In genomic region chr11:130427581-130428211, GRCh38 we compare ENCODE assay signal across 1 cellular context.
A peak's percentile ranks its signal among the peaks of the same experiment; 100 is the strongest.
TF ChIP-seq lines count a peak whose summit lies in the region.

No MANE protein-coding gene starts in this region.

TF ChIP-seq in HEK293, 187 proteins besides CTCF, POLR2A, EP300 and RAD21 (continued from another document):
- peak; percentile 69 for TF ChIP-seq ZBTB26 (tag by site-specific recombination; optimal IDR thresholded peaks at IDR 0.05)
- peak; percentile 33; the same call in 1 of the 2 replicates for TF ChIP-seq ZXDB (tag by site-specific recombination; IDR thresholded peaks at IDR 0.05)
- peak; percentile 94 for TF ChIP-seq GLIS2 (tag by site-specific recombination; IDR thresholded peaks at IDR 0.05)
- no peak for TF ChIP-seq ZNF624 (tag by site-specific recombination; IDR thresholded peaks at IDR 0.05)
- TF ChIP-seq GLIS1 (tag by site-specific recombination; IDR thresholded peaks at IDR 0.05): peak; percentile 95
- TF ChIP-seq ZBTB20 (tag by site-specific recombination; IDR thresholded peaks at IDR 0.05): peak; percentile 34; the same call in 1 of the 2 replicates
- TF ChIP-seq HOXD13 (CRISPR knock-in tag; IDR thresholded peaks at IDR 0.05; ENCODE audit: borderline replicate concordance): no peak
- TF ChIP-seq PATZ1 (tag by site-specific recombination; IDR thresholded peaks at IDR 0.05): peak; percentile 84
- TF ChIP-seq SP7 (tag by site-specific recombination; IDR thresholded peaks at IDR 0.05): 0 out of 2 replicates have a peak, but pooled peaks have one; percentile 28
- TF ChIP-seq TSHZ1 (tag by site-specific recombination; IDR thresholded peaks at IDR 0.05; ENCODE audit: borderline replicate concordance): no peak
- peak; percentile 72 for TF ChIP-seq ZBTB8A (tag by site-specific recombination; IDR thresholded peaks at IDR 0.05)
- 0 out of 2 replicates have a peak, but pooled peaks have one; percentile 13 for TF ChIP-seq ZFP3 (tag by site-specific recombination; IDR thresholded peaks at IDR 0.05; ENCODE audit: low read depth)
